ENCODE assay signal across 23 cellular contexts in the genomic region with DNA sequence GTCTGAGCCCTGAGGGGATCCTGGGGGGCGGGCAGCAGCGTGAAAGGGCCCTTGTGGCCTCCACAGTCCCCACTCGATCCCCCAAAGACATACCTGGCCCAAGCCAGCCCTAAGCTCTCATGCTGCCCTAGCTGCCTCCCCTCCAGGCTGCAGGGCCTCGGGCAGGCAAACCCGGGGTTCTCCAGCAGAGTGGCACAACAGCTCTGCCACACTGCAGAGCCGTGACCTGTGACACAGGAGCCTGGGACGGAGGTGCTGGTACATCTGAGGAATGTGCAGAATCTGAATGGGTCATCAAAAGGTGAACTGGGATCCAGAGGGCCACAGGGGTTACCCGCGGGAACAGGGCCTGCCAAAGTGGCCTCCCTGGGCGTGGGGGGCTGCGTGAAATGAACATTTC.
"Had no signal": no experiment of that assay in that cellular context is flagged by ENCODE, and none has a peak within 500 bp of the region (broad histone marks: within the 10 kb centered on the region; RNA-seq: fewer than 3 reads in every experiment).

No MANE protein-coding gene starts in this region.

- H3K27ac Mint-ChIP-seq: dendritic cell treated with granulocyte-macrophage colony-stimulating factor and Interleukin-4, amounts not matched to agents 40 ng/mL and 50 ng/mL, for 4 days; immature natural killer cell; nephron; stimulated activated naive B cell treated with anti-CD40 and anti-IgM and Interleukin-4, amounts not matched to agents 10 μg/mL and 1 μg/mL and 100 μg/mL, for 72 hours; stimulated activated naive CD8-positive, alpha-beta T cell treated with anti-CD3 and anti-CD28 coated beads, Interleukin-15, amount 100 ng/mL, for 72 hours had no signal

- DNase-seq: erythroblast; foreskin keratinocyte; immature natural killer cell; left ventricle myocardium inferior; mesenchymal stem cell; naive B cell; posterior cingulate gyrus; sigmoid colon; stimulated activated CD4-positive, alpha-beta T cell treated with anti-CD3 and anti-CD28 coated beads, Interleukin-2, amount 100 ng/mL, for 24 hours; stimulated activated CD4-positive, alpha-beta T cell treated with anti-CD3 and anti-CD28 coated beads, Interleukin-4, amount 100 ng/mL, for 4 hours; stimulated activated naive B cell treated with anti-CD40 and anti-IgM and Interleukin-4, amounts not matched to agents 10 μg/mL and 1 μg/mL and 100 μg/mL, for 72 hours; stimulated activated naive CD8-positive, alpha-beta T cell treated with anti-CD3 and anti-CD28 coated beads, Interleukin-15, amount 100 ng/mL, for 72 hours; testis had no signal

- H3K4me1 Mint-ChIP-seq: immature natural killer cell; stimulated activated naive CD8-positive, alpha-beta T cell treated with anti-CD3 and anti-CD28 coated beads, Interleukin-15, amount 100 ng/mL, for 72 hours had no signal

- H3K9me3 ChIP-seq: left ventricle myocardium inferior, neutrophil, right atrium auricular region, sigmoid colon, testis, tibial nerve had no signal

- H3K9me3 Mint-ChIP-seq: dendritic cell treated with granulocyte-macrophage colony-stimulating factor and Interleukin-4, amounts not matched to agents 40 ng/mL and 50 ng/mL, for 4 days; immature natural killer cell; naive B cell; nephron; stimulated activated naive B cell treated with anti-CD40 and anti-IgM and Interleukin-4, amounts not matched to agents 10 μg/mL and 1 μg/mL and 100 μg/mL, for 72 hours; stimulated activated naive CD8-positive, alpha-beta T cell treated with anti-CD3 and anti-CD28 coated beads, Interleukin-15, amount 100 ng/mL, for 72 hours had no signal

- H3K4me3 Mint-ChIP-seq: dendritic cell treated with granulocyte-macrophage colony-stimulating factor and Interleukin-4, amounts not matched to agents 40 ng/mL and 50 ng/mL, for 4 days; immature natural killer cell; naive B cell; nephron; stimulated activated naive B cell treated with anti-CD40 and anti-IgM and Interleukin-4, amounts not matched to agents 10 μg/mL and 1 μg/mL and 100 μg/mL, for 72 hours; stimulated activated naive CD8-positive, alpha-beta T cell treated with anti-CD3 and anti-CD28 coated beads, Interleukin-15, amount 100 ng/mL, for 72 hours had no signal

- H3K36me3 ChIP-seq: left ventricle myocardium inferior, neutrophil, right atrium auricular region, sigmoid colon, tibial nerve had no signal

- H3K27me3 Mint-ChIP-seq: stimulated activated naive CD8-positive, alpha-beta T cell treated with anti-CD3 and anti-CD28 coated beads, Interleukin-15, amount 100 ng/mL, for 72 hours had no signal

- ATAC-seq: foreskin keratinocyte; stimulated activated naive B cell treated with anti-CD40 and anti-IgM and Interleukin-4, amounts not matched to agents 10 μg/mL and 1 μg/mL and 100 μg/mL, for 72 hours; stimulated activated naive CD8-positive, alpha-beta T cell treated with anti-CD3 and anti-CD28 coated beads, Interleukin-15, amount 100 ng/mL, for 72 hours had no signal

- H3K4me3 ChIP-seq: left ventricle myocardium inferior, lung, right atrium auricular region, sigmoid colon, skin epidermis, testis, tibial nerve had no signal

- H3K4me1 ChIP-seq: right atrium auricular region, sigmoid colon, testis had no signal

- FAIRE-seq: endothelial cell of umbilical vein, keratinocyte, urothelium cell line had no signal

- H3K27me3 ChIP-seq: foreskin keratinocyte, right atrium auricular region, sigmoid colon, testis, tibial nerve had no signal

- H3K27ac ChIP-seq: foreskin keratinocyte, left ventricle myocardium inferior, neutrophil, right atrium auricular region, sigmoid colon, skin epidermis, testis, tibial nerve had no signal

- H3K36me3 Mint-ChIP-seq: immature natural killer cell; naive B cell; stimulated activated naive B cell treated with anti-CD40 and anti-IgM and Interleukin-4, amounts not matched to agents 10 μg/mL and 1 μg/mL and 100 μg/mL, for 72 hours had no signal
